ENCODE assay signal across 10 cellular contexts in genomic region chr15:40308844-40309189, GRCh38. TPM values are rescaled to one million over a fixed set of nuclear protein-coding genes. Genes with fewer than 3 reads are reported as not detected.
DNase-seq lines count a peak whose midpoint lies in the region; ATAC-seq and TF ChIP-seq lines count a peak whose summit lies in the region.
"Had no signal": no experiment of that assay in that cellular context is flagged by ENCODE, and none has a peak within 500 bp of the region (broad histone marks: within the 10 kb centered on the region; RNA-seq: fewer than 3 reads in every experiment).

No MANE protein-coding gene starts in this region.

- H3K9me3 ChIP-seq in GM23248 (ENCODE audit: low read depth), result no peaks in the 10 kb centered on the region

- no peaks in the 10 kb centered on the region for H3K79me2 ChIP-seq in GM23248 (ENCODE audit: insufficient read depth)

- H4K20me1 ChIP-seq in GM23248 (ENCODE audit: insufficient read depth), result no peaks in the 10 kb centered on the region

- H3K9me2 ChIP-seq in GM23248 (ENCODE audit: insufficient read depth), result no peaks in the 10 kb centered on the region

- H3K27ac ChIP-seq in coronary artery (no peak overlapping the region), skin epidermis (peak overlapping the region in 14 of 21 experiments; percentile 49 to 99 (median 87)), GM23248 (no peak overlapping the region)
- H3K27ac ChIP-seq: epithelial cell of prostate had no signal

- peak; percentile 29 for TF ChIP-seq POLR2A in NB4 (IDR thresholded peaks at IDR 0.05; ENCODE audit: extremely low read depth, insufficient read length)

- WGBS in GM23248 (ENCODE audit: low coverage in 1 of 2, low lambda C conversion rate in 2 of 2, missing lambda C conversion rate in 2 of 2), 2 experiments, result 73 to 76% methylated on average over 7 of the region's 7 CpGs

- in situ Hi-C loops in GM23248 (cut with MboI), result no loop called here

- no peak for TF ChIP-seq CTCF in NB4 (IDR thresholded peaks at IDR 0.05; ENCODE audit: low read depth, low read length)
- TF ChIP-seq CTCF in coronary artery (IDR thresholded peaks at IDR 0.05), result no peak

- no peaks in the 10 kb centered on the region; the same call in 1 of the 2 replicates for H3K27me3 ChIP-seq in GM23248 (replicated peaks; ENCODE audit: insufficient read depth)

- peak; percentile 29 for ATAC-seq in GM18511 (IDR thresholded peaks at IDR 0.05; ENCODE audit: unreplicated experiment)

- no peaks in the 10 kb centered on the region for H3F3A ChIP-seq in GM23248 (ENCODE audit: insufficient read depth)

- DNase-seq in NB4 (ENCODE audit: low read depth) (peak; percentile 91), coronary artery (ENCODE audit: low spot score) (no peak), NCI-H524 (lab: John Stamatoyannopoulos, UW) (no peak), GM23248 (no peak), NCI-H1105 (lab: John Stamatoyannopoulos, UW) (no peak)
- DNase-seq in stimulated activated naive CD4-positive, alpha-beta T cell treated with Interleukin-2 at 50 U/mL for 16 hours (lab: John Stamatoyannopoulos, UW), result no peak
- DNase-seq: HFFc6 had no signal

- H3K9ac ChIP-seq in GM23248, result no peak overlapping the region

- no peaks in the 10 kb centered on the region for H3K36me3 ChIP-seq in GM23248 (ENCODE audit: low read depth)

- no peak overlapping the region for H3K4me2 ChIP-seq in GM23248 (ENCODE audit: unreplicated experiment)

- no peak overlapping the region for H2AFZ ChIP-seq in GM23248

- H3K4me3 ChIP-seq in NB4 (ENCODE audit: low read depth, low read length) (peak overlapping the region; percentile 34), coronary artery (peak overlapping the region; percentile 38), skin epidermis (peak overlapping the region; percentile 26 to 40 (median 31)), GM23248 (no peak overlapping the region)

- peaks cover 6% of the 10 kb centered on the region for H3K4me1 ChIP-seq in GM23248 (ENCODE audit: insufficient read depth)

RNA-seq across cellular contexts. Expression of gene PLCB2, which starts 1.1 kb away (rescaled TPM):
- 0.54 and 0.76 TPM in 2 replicates for total RNA-seq in GM23248 (2014; rRNA removed; shearing (Covaris generic))
- 1.1 TPM in 2 replicates for polyA plus RNA-seq in GM23248 (2016; fragmentation: Nextera tagmentation; extraction: Ambion mirVana)

RNA-seq across cellular contexts. Expression of gene INAFM2, which starts 14.7 kb away (rescaled TPM):
- total RNA-seq in GM23248 (2014; rRNA removed; shearing (Covaris generic)), result 16.6 and 19.9 TPM in 2 replicates
- polyA plus RNA-seq in GM23248 (2016; fragmentation: Nextera tagmentation; extraction: Ambion mirVana), result 3.9 and 4.5 TPM in 2 replicates

RNA-seq across cellular contexts. Expression of gene ANKRD63, which starts 26.0 kb away (rescaled TPM):
- total RNA-seq in GM23248 (2014; rRNA removed; shearing (Covaris generic)), result not detected in 2 replicates
- polyA plus RNA-seq in GM23248 (2016; fragmentation: Nextera tagmentation; extraction: Ambion mirVana), result not detected in 2 replicates
- total RNA-seq: HFFc6 had no signal

RNA-seq across cellular contexts. Expression of gene CCDC9B, which starts 31.9 kb away (rescaled TPM):
- total RNA-seq in GM23248 (2014; rRNA removed; shearing (Covaris generic)), result 16.9 and 19.6 TPM in 2 replicates
- 28.8 and 33.1 TPM in 2 replicates for polyA plus RNA-seq in GM23248 (2016; fragmentation: Nextera tagmentation; extraction: Ambion mirVana)

RNA-seq across cellular contexts. Expression of gene PHGR1, which starts 42.0 kb away (rescaled TPM):
- not detected in 2 replicates for total RNA-seq in GM23248 (2014; rRNA removed; shearing (Covaris generic))
- not detected in 2 replicates for polyA plus RNA-seq in GM23248 (2016; fragmentation: Nextera tagmentation; extraction: Ambion mirVana)
- total RNA-seq: HFFc6 had no signal

Comparison
In these comparisons a context has a peak if more than half of its experiments do, and no peak if none do; other contexts are left out.
1. H3K27ac ChIP-seq: peak in skin epidermis (14 of 21); none in coronary artery (0 of 2) and GM23248 (single experiment).